Comparison of ENCODE assay signal across 17 cellular contexts in genomic region chr3:25338158-25338725, GRCh38.
DNase-seq lines count a peak whose midpoint lies in the region; ATAC-seq and TF ChIP-seq lines count a peak whose summit lies in the region.
"Had no signal": no experiment of that assay in that cellular context is flagged by ENCODE, and none has a peak within 500 bp of the region (broad histone marks: within the 10 kb centered on the region; RNA-seq: fewer than 3 reads in every experiment).

No MANE protein-coding gene starts in this region.

- DNase-seq in NCI-H446 (lab: John Stamatoyannopoulos, UW) (peak; percentile 14 to 34), NCI-H446 treated with DMSO at 0.1 percent for 48 hours (lab: John Stamatoyannopoulos, UW) (no peak), left lobe of liver (ENCODE audit: low spot score) (no peak), medulla oblongata (ENCODE audit: extremely low spot score) (no peak), osteocyte (ENCODE audit: extremely low spot score, unreplicated experiment) (no peak)
- DNase-seq: Caco-2, DMS53, GM23248, NCI-H187 treated with DMSO at 0.1 percent for 48 hours, NCI-H526 had no signal

- TF ChIP-seq CTCF in osteocyte (IDR thresholded peaks at IDR 0.05) = no peak

- no peaks in the 10 kb centered on the region for H3K36me3 Mint-ChIP-seq in osteocyte (ENCODE audit: unreplicated experiment)
- H3K36me3 Mint-ChIP-seq: CD14-positive monocyte had no signal

- H3K27ac Mint-ChIP-seq in osteocyte (ENCODE audit: unreplicated experiment) = no peak overlapping the region
- H3K27ac Mint-ChIP-seq: CD14-positive monocyte had no signal

- ATAC-seq in SK-N-SH treated with all-trans-retinoic acid at 6 μM for 48 hours (no peak; the same call in 2 of the 3 replicates), left lobe of liver (peak; percentile 66), GM19463 (IDR thresholded peaks at IDR 0.05; ENCODE audit: unreplicated experiment) (no peak), HG02938 (IDR thresholded peaks at IDR 0.05; ENCODE audit: unreplicated experiment) (no peak)
- ATAC-seq: A549, GM12878, K562 had no signal

- no peak overlapping the region for H3K4me3 Mint-ChIP-seq in osteocyte (ENCODE audit: unreplicated experiment)
- H3K4me3 Mint-ChIP-seq: CD14-positive monocyte had no signal

- H3K27me3 Mint-ChIP-seq in osteocyte (ENCODE audit: unreplicated experiment) = no peaks in the 10 kb centered on the region

- H3K4me1 Mint-ChIP-seq in osteocyte (ENCODE audit: unreplicated experiment) = peaks cover 19% of the 10 kb centered on the region
- H3K4me1 Mint-ChIP-seq: CD14-positive monocyte had no signal

- H3K9me3 Mint-ChIP-seq in osteocyte (ENCODE audit: unreplicated experiment) = no peaks in the 10 kb centered on the region

TF ChIP-seq in SK-N-SH treated with all-trans-retinoic acid at 6 μM for 48 hours, 23 proteins besides CTCF, POLR2A, EP300 and RAD21:
- TF ChIP-seq CSRNP3 (CRISPR knock-in tag; IDR thresholded peaks at IDR 0.05) (no peak), TOX (CRISPR knock-in tag; IDR thresholded peaks at IDR 0.05; ENCODE audit: borderline replicate concordance) (no peak), PPARA (CRISPR knock-in tag; IDR thresholded peaks at IDR 0.05; ENCODE audit: borderline replicate concordance) (no peak), ZFP3 (CRISPR knock-in tag; IDR thresholded peaks at IDR 0.05) (no peak), POU6F1 (CRISPR knock-in tag; IDR thresholded peaks at IDR 0.05; ENCODE audit: borderline replicate concordance, low read depth) (no peak), GLIS3 (CRISPR knock-in tag; IDR thresholded peaks at IDR 0.05) (no peak), ARNTL (CRISPR knock-in tag; IDR thresholded peaks at IDR 0.05; ENCODE audit: borderline replicate concordance, low read depth) (no peak), ISL1 (CRISPR knock-in tag; IDR thresholded peaks at IDR 0.05) (peak; percentile 55), BACH2 (CRISPR knock-in tag; IDR thresholded peaks at IDR 0.05; ENCODE audit: borderline replicate concordance) (no peak), ZFP30 (CRISPR knock-in tag; IDR thresholded peaks at IDR 0.05) (no peak), ZNF8 (CRISPR knock-in tag; IDR thresholded peaks at IDR 0.05) (no peak), CSDC2 (CRISPR knock-in tag; IDR thresholded peaks at IDR 0.05) (no peak), OSR1 (CRISPR knock-in tag; IDR thresholded peaks at IDR 0.05) (no peak), ZNF70 (CRISPR knock-in tag; IDR thresholded peaks at IDR 0.05) (no peak), ESRRG (CRISPR knock-in tag; IDR thresholded peaks at IDR 0.05) (no peak), TCF4 (CRISPR knock-in tag; IDR thresholded peaks at IDR 0.05; ENCODE audit: borderline replicate concordance) (peak; percentile 76; the same call in 1 of the 2 replicates), RARB (CRISPR knock-in tag; IDR thresholded peaks at IDR 0.05) (no peak)
- TF ChIP-seq, protein P1, sequence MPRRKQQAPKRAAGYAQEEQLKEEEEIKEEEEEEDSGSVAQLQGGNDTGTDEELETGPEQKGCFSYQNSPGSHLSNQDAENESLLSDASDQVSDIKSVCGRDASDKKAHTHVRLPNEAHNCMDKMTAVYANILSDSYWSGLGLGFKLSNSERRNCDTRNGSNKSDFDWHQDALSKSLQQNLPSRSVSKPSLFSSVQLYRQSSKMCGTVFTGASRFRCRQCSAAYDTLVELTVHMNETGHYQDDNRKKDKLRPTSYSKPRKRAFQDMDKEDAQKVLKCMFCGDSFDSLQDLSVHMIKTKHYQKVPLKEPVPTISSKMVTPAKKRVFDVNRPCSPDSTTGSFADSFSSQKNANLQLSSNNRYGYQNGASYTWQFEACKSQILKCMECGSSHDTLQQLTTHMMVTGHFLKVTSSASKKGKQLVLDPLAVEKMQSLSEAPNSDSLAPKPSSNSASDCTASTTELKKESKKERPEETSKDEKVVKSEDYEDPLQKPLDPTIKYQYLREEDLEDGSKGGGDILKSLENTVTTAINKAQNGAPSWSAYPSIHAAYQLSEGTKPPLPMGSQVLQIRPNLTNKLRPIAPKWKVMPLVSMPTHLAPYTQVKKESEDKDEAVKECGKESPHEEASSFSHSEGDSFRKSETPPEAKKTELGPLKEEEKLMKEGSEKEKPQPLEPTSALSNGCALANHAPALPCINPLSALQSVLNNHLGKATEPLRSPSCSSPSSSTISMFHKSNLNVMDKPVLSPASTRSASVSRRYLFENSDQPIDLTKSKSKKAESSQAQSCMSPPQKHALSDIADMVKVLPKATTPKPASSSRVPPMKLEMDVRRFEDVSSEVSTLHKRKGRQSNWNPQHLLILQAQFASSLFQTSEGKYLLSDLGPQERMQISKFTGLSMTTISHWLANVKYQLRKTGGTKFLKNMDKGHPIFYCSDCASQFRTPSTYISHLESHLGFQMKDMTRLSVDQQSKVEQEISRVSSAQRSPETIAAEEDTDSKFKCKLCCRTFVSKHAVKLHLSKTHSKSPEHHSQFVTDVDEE (CRISPR knock-in tag; IDR thresholded peaks at IDR 0.05) = peak; percentile 88

Comparison
In these comparisons a context has a peak if more than half of its experiments do, and no peak if none do; other contexts are left out.
1. DNase-seq: peak in NCI-H446 (2 of 2); none in NCI-H446 treated with DMSO at 0.1 percent for 48 hours (single experiment), left lobe of liver (single experiment), medulla oblongata (single experiment) and osteocyte (single experiment).